ENCODE assay signal across 1 cellular context in the genomic region with DNA sequence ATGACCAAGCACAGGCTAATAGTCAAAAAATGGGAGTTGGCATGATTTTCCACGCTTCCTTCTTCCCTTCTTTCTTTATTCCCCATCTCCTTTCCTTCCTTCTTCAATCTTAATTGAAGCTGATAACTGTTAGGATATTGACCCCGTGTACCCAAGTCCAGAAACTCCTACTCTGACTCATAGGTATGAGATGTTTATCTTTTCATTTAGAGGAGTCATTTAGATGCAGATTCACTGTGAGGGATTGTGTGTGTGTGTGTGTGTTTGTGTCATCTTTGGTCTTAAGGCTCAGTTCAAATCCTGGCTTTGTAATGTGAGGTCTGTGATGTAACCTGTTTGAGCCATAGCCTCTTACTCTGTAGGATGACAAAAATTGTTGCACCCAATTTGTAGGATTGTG.
TF ChIP-seq lines count a peak whose summit lies in the region.

No MANE protein-coding gene starts in this region.

TF ChIP-seq in SK-N-SH treated with all-trans-retinoic acid at 6 μM for 48 hours, 23 proteins besides CTCF, POLR2A, EP300 and RAD21:
- TF ChIP-seq, protein P1, sequence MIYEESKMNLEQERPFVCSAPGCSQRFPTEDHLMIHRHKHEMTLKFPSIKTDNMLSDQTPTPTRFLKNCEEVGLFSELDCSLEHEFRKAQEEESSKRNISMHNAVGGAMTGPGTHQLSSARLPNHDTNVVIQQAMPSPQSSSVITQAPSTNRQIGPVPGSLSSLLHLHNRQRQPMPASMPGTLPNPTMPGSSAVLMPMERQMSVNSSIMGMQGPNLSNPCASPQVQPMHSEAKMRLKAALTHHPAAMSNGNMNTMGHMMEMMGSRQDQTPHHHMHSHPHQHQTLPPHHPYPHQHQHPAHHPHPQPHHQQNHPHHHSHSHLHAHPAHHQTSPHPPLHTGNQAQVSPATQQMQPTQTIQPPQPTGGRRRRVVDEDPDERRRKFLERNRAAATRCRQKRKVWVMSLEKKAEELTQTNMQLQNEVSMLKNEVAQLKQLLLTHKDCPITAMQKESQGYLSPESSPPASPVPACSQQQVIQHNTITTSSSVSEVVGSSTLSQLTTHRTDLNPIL (CRISPR knock-in tag; IDR thresholded peaks at IDR 0.05; ENCODE audit: low read depth): no peak
- TF ChIP-seq ZFP30 (CRISPR knock-in tag; IDR thresholded peaks at IDR 0.05): no peak
- no peak for TF ChIP-seq CSDC2 (CRISPR knock-in tag; IDR thresholded peaks at IDR 0.05)
- no peak for TF ChIP-seq GLIS3 (CRISPR knock-in tag; IDR thresholded peaks at IDR 0.05)
- no peak for TF ChIP-seq ZFP3 (CRISPR knock-in tag; IDR thresholded peaks at IDR 0.05)
- no peak for TF ChIP-seq ZNF70 (CRISPR knock-in tag; IDR thresholded peaks at IDR 0.05)
- TF ChIP-seq ESRRG (CRISPR knock-in tag; IDR thresholded peaks at IDR 0.05): no peak
- no peak for TF ChIP-seq PPARA (CRISPR knock-in tag; IDR thresholded peaks at IDR 0.05; ENCODE audit: borderline replicate concordance)
- TF ChIP-seq, protein P2, sequence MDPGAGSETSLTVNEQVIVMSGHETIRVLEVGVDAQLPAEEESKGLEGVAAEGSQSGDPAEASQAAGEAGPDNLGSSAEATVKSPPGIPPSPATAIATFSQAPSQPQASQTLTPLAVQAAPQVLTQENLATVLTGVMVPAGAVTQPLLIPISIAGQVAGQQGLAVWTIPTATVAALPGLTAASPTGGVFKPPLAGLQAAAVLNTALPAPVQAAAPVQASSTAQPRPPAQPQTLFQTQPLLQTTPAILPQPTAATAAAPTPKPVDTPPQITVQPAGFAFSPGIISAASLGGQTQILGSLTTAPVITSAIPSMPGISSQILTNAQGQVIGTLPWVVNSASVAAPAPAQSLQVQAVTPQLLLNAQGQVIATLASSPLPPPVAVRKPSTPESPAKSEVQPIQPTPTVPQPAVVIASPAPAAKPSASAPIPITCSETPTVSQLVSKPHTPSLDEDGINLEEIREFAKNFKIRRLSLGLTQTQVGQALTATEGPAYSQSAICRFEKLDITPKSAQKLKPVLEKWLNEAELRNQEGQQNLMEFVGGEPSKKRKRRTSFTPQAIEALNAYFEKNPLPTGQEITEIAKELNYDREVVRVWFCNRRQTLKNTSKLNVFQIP (CRISPR knock-in tag; IDR thresholded peaks at IDR 0.05; ENCODE audit: borderline replicate concordance, low read depth): no peak
- TF ChIP-seq ISL1 (CRISPR knock-in tag; IDR thresholded peaks at IDR 0.05): no peak
- TF ChIP-seq SNAI2 (CRISPR knock-in tag; IDR thresholded peaks at IDR 0.05): no peak
- no peak for TF ChIP-seq BACH2 (CRISPR knock-in tag; IDR thresholded peaks at IDR 0.05; ENCODE audit: borderline replicate concordance)
- TF ChIP-seq ZNF565 (CRISPR knock-in tag; conservative IDR thresholded peaks at IDR 0.05; ENCODE audit: low read depth): no peak
TF ChIP-seq in SK-N-SH treated with all-trans-retinoic acid at 6 μM for 48 hours: peak in this region for 0.
